1 cellular context compared by ENCODE assay signal in genomic region chr13:27403727-27404385, GRCh38.
TF ChIP-seq lines count a peak whose summit lies in the region.

No MANE protein-coding gene starts in this region.

TF ChIP-seq in HepG2, 621 proteins besides CTCF, POLR2A, EP300 and RAD21 (continued from another document and continues in another):
- TF ChIP-seq ZFP41 (CRISPR knock-in tag; IDR thresholded peaks at IDR 0.05; ENCODE audit: borderline replicate concordance) (peak; percentile 74; the same call in 1 of the 2 replicates), SMYD3 (CRISPR knock-in tag; IDR thresholded peaks at IDR 0.05) (no peak), ZNF326 (CRISPR knock-in tag; IDR thresholded peaks at IDR 0.05; ENCODE audit: borderline replicate concordance) (no peak), PITX1 (CRISPR knock-in tag; IDR thresholded peaks at IDR 0.05) (peak; percentile 48; the same call in 1 of the 2 replicates), NFIC (IDR thresholded peaks at IDR 0.05; ENCODE audit: low read length) (peak; percentile 38; the same call in 1 of the 2 replicates), MTF2 (CRISPR knock-in tag; IDR thresholded peaks at IDR 0.05; ENCODE audit: borderline replicate concordance) (no peak), ZNF367 (CRISPR knock-in tag; IDR thresholded peaks at IDR 0.05; ENCODE audit: borderline replicate concordance) (no peak), ZNF431 (CRISPR knock-in tag; IDR thresholded peaks at IDR 0.05; ENCODE audit: borderline replicate concordance, low read depth) (no peak), SNAPC2 (CRISPR knock-in tag; IDR thresholded peaks at IDR 0.05) (no peak), PHF8 (CRISPR knock-in tag; IDR thresholded peaks at IDR 0.05) (peak; percentile 53; the same call in 1 of the 2 replicates), CHD2 (IDR thresholded peaks at IDR 0.05; ENCODE audit: low read depth, low read length) (no peak), THAP8 (CRISPR knock-in tag; IDR thresholded peaks at IDR 0.05; ENCODE audit: borderline replicate concordance) (no peak), TSC22D2 (CRISPR knock-in tag; IDR thresholded peaks at IDR 0.05; ENCODE audit: borderline replicate concordance) (no peak), BCLAF1 (IDR thresholded peaks at IDR 0.05) (no peak), ZNF724P (CRISPR knock-in tag; IDR thresholded peaks at IDR 0.05; ENCODE audit: borderline replicate concordance) (no peak), LBX2 (CRISPR knock-in tag; IDR thresholded peaks at IDR 0.05; ENCODE audit: borderline replicate concordance) (no peak), ZFP36 (IDR thresholded peaks at IDR 0.05; ENCODE audit: borderline replicate concordance, low read depth, low read length, partially characterized antibody) (no peak), ARID5B (CRISPR knock-in tag; IDR thresholded peaks at IDR 0.05) (no peak), AHDC1 (CRISPR knock-in tag; IDR thresholded peaks at IDR 0.05; ENCODE audit: borderline replicate concordance) (no peak), ATF3 (CRISPR knock-in tag; IDR thresholded peaks at IDR 0.05) (no peak), ZNF296 (CRISPR knock-in tag; conservative IDR thresholded peaks at IDR 0.05) (no peak), CC2D1A (CRISPR knock-in tag; IDR thresholded peaks at IDR 0.05) (no peak), ZNF572 (CRISPR knock-in tag; IDR thresholded peaks at IDR 0.05) (no peak), ZNF563 (CRISPR knock-in tag; IDR thresholded peaks at IDR 0.05) (no peak), ZBTB7B (CRISPR knock-in tag; IDR thresholded peaks at IDR 0.05) (no peak; the same call in 1 of the 2 replicates), NFE2L2 (IDR thresholded peaks at IDR 0.05; ENCODE audit: low read length) (no peak), TCF7 (IDR thresholded peaks at IDR 0.05; ENCODE audit: low read depth) (no peak), SRY (CRISPR knock-in tag; IDR thresholded peaks at IDR 0.05) (no peak), ZSCAN5A (CRISPR knock-in tag; IDR thresholded peaks at IDR 0.05; ENCODE audit: borderline replicate concordance) (no peak), NCOA1 (CRISPR knock-in tag; IDR thresholded peaks at IDR 0.05) (no peak), SRSF9 (IDR thresholded peaks at IDR 0.05; ENCODE audit: borderline replicate concordance, insufficient read depth, low read depth, low read length, poor library complexity, severe bottlenecking) (no peak), ZNF619 (CRISPR knock-in tag; IDR thresholded peaks at IDR 0.05) (no peak), SIN3B (IDR thresholded peaks at IDR 0.05; ENCODE audit: low read length) (no peak), ZNF772 (CRISPR knock-in tag; IDR thresholded peaks at IDR 0.05) (no peak), ZNF432 (CRISPR knock-in tag; IDR thresholded peaks at IDR 0.05; ENCODE audit: borderline replicate concordance) (no peak), ZNF609 (CRISPR knock-in tag; IDR thresholded peaks at IDR 0.05; ENCODE audit: borderline replicate concordance) (peak; percentile 61; the same call in 1 of the 2 replicates), ZNF891 (CRISPR knock-in tag; IDR thresholded peaks at IDR 0.05) (no peak), NR2F6 (IDR thresholded peaks at IDR 0.05) (peak; percentile 87), NR2F6 (CRISPR knock-in tag; IDR thresholded peaks at IDR 0.05) (peak; percentile 60), ZNF766 (CRISPR knock-in tag; IDR thresholded peaks at IDR 0.05; ENCODE audit: borderline replicate concordance) (no peak), ZNF605 (CRISPR knock-in tag; IDR thresholded peaks at IDR 0.05) (no peak), CBX1 (IDR thresholded peaks at IDR 0.05; ENCODE audit: low read depth) (no peak), ZNF674 (CRISPR knock-in tag; IDR thresholded peaks at IDR 0.05; ENCODE audit: low read depth) (no peak), JUN (CRISPR knock-in tag; IDR thresholded peaks at IDR 0.05) (peak; percentile 70; the same call in 1 of the 2 replicates)
